8 cellular contexts compared by ENCODE assay signal in genomic region chr2:174634130-174635014, GRCh38. TPM values are rescaled to one million over a fixed set of nuclear protein-coding genes. Genes with fewer than 3 reads are reported as not detected.
DNase-seq lines count a peak whose midpoint lies in the region; ATAC-seq and TF ChIP-seq lines count a peak whose summit lies in the region.

No MANE protein-coding gene starts in this region.

- TF ChIP-seq EP300 in SK-N-SH (IDR thresholded peaks at IDR 0.05; ENCODE audit: borderline replicate concordance in 1 of 2, low read depth in 1 of 2, low read length in 1 of 2), result no peak

- H3K27ac ChIP-seq in SK-N-SH (ENCODE audit: low read depth in 2 of 2, low read length in 1 of 2) (no peak overlapping the region; a peak in 1 of 4 replicates), neutrophil (peak overlapping the region; percentile 95)

- H3K9me3 ChIP-seq in SK-N-SH (no peaks in the 10 kb centered on the region), neutrophil (no peaks in the 10 kb centered on the region)

- H2AFZ ChIP-seq in SK-N-SH (ENCODE audit: low read depth), result no peak overlapping the region

- H3K4me2 ChIP-seq in SK-N-SH, result peak overlapping the region; percentile 23; the same call in 1 of the 2 replicates

- no peaks in the 10 kb centered on the region for H3K27me3 ChIP-seq in SK-N-SH (ENCODE audit: insufficient read depth)
- H3K27me3 ChIP-seq in neutrophil, result no peaks in the 10 kb centered on the region

- peaks cover 46% of the 10 kb centered on the region for H3F3A ChIP-seq in SK-N-SH (replicated peaks; ENCODE audit: insufficient read depth)

- H3K79me2 ChIP-seq in SK-N-SH (ENCODE audit: insufficient read depth), result peaks cover 71% of the 10 kb centered on the region

- POLR2A ChIA-PET in SK-N-SH (lab: Yijun Ruan, JAX), result no interaction called here

- H3K4me3 ChIP-seq in SK-N-SH (ENCODE audit: low read depth in 2 of 2, low read length in 1 of 2) (no peak overlapping the region), neutrophil (ENCODE audit: low read depth in 1 of 2, low read length in 1 of 2) (peak overlapping the region; percentile 76 to 81)

- no peak for TF ChIP-seq RAD21 in SK-N-SH (IDR thresholded peaks at IDR 0.05; ENCODE audit: low read length)

- peaks cover 2 to 4% of the 10 kb centered on the region in 2 experiments for H3K36me3 ChIP-seq in SK-N-SH (replicated peaks in 1 of 2; ENCODE audit: control insufficient read depth in 1 of 2, insufficient read depth in 2 of 2, low read length in 1 of 2)
- H3K36me3 ChIP-seq in neutrophil, result peaks cover 29% of the 10 kb centered on the region

- ATAC-seq in SK-N-SH treated with all-trans-retinoic acid at 6 μM for 48 hours (no peak), HG03139 (IDR thresholded peaks at IDR 0.05; ENCODE audit: unreplicated experiment) (peak; percentile 68)

- TF ChIP-seq CTCF in SK-N-SH (IDR thresholded peaks at IDR 0.05), result no peak
- TF ChIP-seq CTCF in neutrophil (IDR thresholded peaks at IDR 0.05), result peak; percentile 11

- H3K4me1 ChIP-seq in SK-N-SH (ENCODE audit: control insufficient read depth in 1 of 2, insufficient read depth in 2 of 2, low read depth in 1 of 2, low read length in 1 of 2) (peaks cover 23 to 25% of the 10 kb centered on the region in 2 experiments), neutrophil (ENCODE audit: control insufficient read depth in 1 of 2, insufficient read depth in 1 of 2, low read depth in 1 of 2, low read length in 1 of 2) (peaks cover 47 to 55% of the 10 kb centered on the region in 2 experiments)

- DNase-seq in SK-N-SH (no peak), T-helper 22 cell (ENCODE audit: low read depth) (peak; percentile 17), dermis blood vessel endothelial cell (peak; percentile 20), NCI-H2227 treated with DMSO at 0.1 percent for 48 hours (lab: John Stamatoyannopoulos, UW) (no peak), NCI-H1930 (lab: John Stamatoyannopoulos, UW) (no peak)

- H3K9me2 ChIP-seq in SK-N-SH, result no peaks in the 10 kb centered on the region

- WGBS in SK-N-SH (ENCODE audit: low lambda C conversion rate), result 82% methylated on average over 11 of the region's 13 CpGs

- CTCF ChIA-PET in SK-N-SH (lab: Yijun Ruan, JAX), result interaction anchor here (0.6 to 1.0 kb wide), 4 partner anchors 13 to 137 kb away, joined by 3 to 4 read pairs (median 3); no protein-coding TSS in a partner anchor

- no peaks in the 10 kb centered on the region for H4K20me1 ChIP-seq in SK-N-SH (ENCODE audit: insufficient read depth)

- H3K9ac ChIP-seq in SK-N-SH, result no peak overlapping the region

TF ChIP-seq in SK-N-SH, 30 proteins besides CTCF, POLR2A, EP300 and RAD21 (continues in another document):
- TF ChIP-seq FOXM1 (IDR thresholded peaks at IDR 0.05; ENCODE audit: low read depth), result no peak
- no peak for TF ChIP-seq ELF1 (IDR thresholded peaks at IDR 0.05)
- no peak for TF ChIP-seq RCOR1 (IDR thresholded peaks at IDR 0.05; ENCODE audit: low read length)
- no peak for TF ChIP-seq RXRA (IDR thresholded peaks at IDR 0.05; ENCODE audit: borderline replicate concordance, low read depth)
- no peak for TF ChIP-seq GABPA (IDR thresholded peaks at IDR 0.05; ENCODE audit: low read depth)
- no peak for TF ChIP-seq FOSL2 (IDR thresholded peaks at IDR 0.05; ENCODE audit: borderline replicate concordance, low read depth)
- no peak for TF ChIP-seq POLR2AphosphoS5 (IDR thresholded peaks at IDR 0.05; ENCODE audit: low read depth, low read length)
- no peak for TF ChIP-seq SMC3 (IDR thresholded peaks at IDR 0.05; ENCODE audit: low read depth, low read length)
- TF ChIP-seq TAF1 (IDR thresholded peaks at IDR 0.05; ENCODE audit: borderline replicate concordance, low read depth, low read length), result no peak
- no peak for TF ChIP-seq TCF12 (IDR thresholded peaks at IDR 0.05)
- TF ChIP-seq ZBTB33 (IDR thresholded peaks at IDR 0.05; ENCODE audit: borderline replicate concordance, low read depth), result no peak
- TF ChIP-seq USF2 (IDR thresholded peaks at IDR 0.05; ENCODE audit: borderline replicate concordance, low read depth, low read length), result no peak
- no peak for TF ChIP-seq USF1 (IDR thresholded peaks at IDR 0.05; ENCODE audit: borderline replicate concordance, low read depth)

TF ChIP-seq in SK-N-SH treated with all-trans-retinoic acid at 6 μM for 48 hours, 23 proteins besides CTCF, POLR2A, EP300 and RAD21:
- TF ChIP-seq ISL1 (CRISPR knock-in tag; IDR thresholded peaks at IDR 0.05), result no peak
- TF ChIP-seq TSHZ2 (CRISPR knock-in tag; IDR thresholded peaks at IDR 0.05), result no peak
- no peak for TF ChIP-seq CSDC2 (CRISPR knock-in tag; IDR thresholded peaks at IDR 0.05)
- TF ChIP-seq SNAI2 (CRISPR knock-in tag; IDR thresholded peaks at IDR 0.05), result no peak
- TF ChIP-seq ZFP30 (CRISPR knock-in tag; IDR thresholded peaks at IDR 0.05), result no peak
- TF ChIP-seq CSRNP3 (CRISPR knock-in tag; IDR thresholded peaks at IDR 0.05), result no peak
- TF ChIP-seq ARNTL (CRISPR knock-in tag; IDR thresholded peaks at IDR 0.05; ENCODE audit: borderline replicate concordance, low read depth), result no peak
- TF ChIP-seq PPARA (CRISPR knock-in tag; IDR thresholded peaks at IDR 0.05; ENCODE audit: borderline replicate concordance), result no peak
- no peak for TF ChIP-seq CREB5 (CRISPR knock-in tag; IDR thresholded peaks at IDR 0.05; ENCODE audit: low read depth)
- TF ChIP-seq ZFP3 (CRISPR knock-in tag; IDR thresholded peaks at IDR 0.05), result no peak
- TF ChIP-seq TCF4 (CRISPR knock-in tag; IDR thresholded peaks at IDR 0.05; ENCODE audit: borderline replicate concordance), result no peak

RNA-seq across cellular contexts. Expression of gene WIPF1, which starts 36.8 kb away (rescaled TPM):
- polyA plus RNA-seq in SK-N-SH (2012; rRNA removed), result 48.2 and 56.7 TPM in 2 replicates
- 40.5 and 46.7 TPM in 2 replicates for polyA plus RNA-seq in SK-N-SH (2012; cell fraction: cytosol; rRNA removed)
- polyA plus RNA-seq in SK-N-SH (2012; cell fraction: nucleus; rRNA removed), result 36.3 and 57.4 TPM in 2 replicates
- 13.5 and 14.1 TPM in 2 replicates for total RNA-seq in dermis blood vessel endothelial cell

Comparison
In these comparisons a context has a peak if more than half of its experiments do, and no peak if none do; other contexts are left out.
1. DNase-seq: peak in T-helper 22 cell (single experiment) and dermis blood vessel endothelial cell (single experiment); none in SK-N-SH (single experiment), NCI-H2227 treated with DMSO at 0.1 percent for 48 hours (single experiment) and NCI-H1930 (0 of 2).
2. H3K4me3 ChIP-seq: peak in neutrophil (2 of 2); none in SK-N-SH (0 of 2).